ENCODE assay signal across 12 cellular contexts in genomic region chr10:103443475-103444185, GRCh38. TPM values are rescaled to one million over a fixed set of nuclear protein-coding genes. Genes with fewer than 3 reads are reported as not detected.
DNase-seq lines count a peak whose midpoint lies in the region; ATAC-seq, FAIRE-seq and TF ChIP-seq lines count a peak whose summit lies in the region.
"Had no signal": no experiment of that assay in that cellular context is flagged by ENCODE, and none has a peak within 500 bp of the region (broad histone marks: within the 10 kb centered on the region; RNA-seq: fewer than 3 reads in every experiment).

No MANE protein-coding gene starts in this region.

- H3K79me2 ChIP-seq in HepG2 (ENCODE audit: insufficient read depth, low read length), result no peaks in the 10 kb centered on the region

- no TSS peak for BruUV-seq in HepG2 (replicated peaks; lab: Mats Ljungman, UMichigan)

- WGBS in HepG2 (ENCODE audit: low lambda C conversion rate), result 98% methylated on average over 22 of the region's 23 CpGs

- in situ Hi-C loops in HepG2 (cut with HindIII; ENCODE audit: extremely low pct_ligation_motif_present, low pct_unique_long_range_greater_than_20kb), result no loop called here

- H3K4me1 ChIP-seq in left ventricle myocardium inferior (peaks cover 73% of the 10 kb centered on the region), uterus (peaks cover 18 to 35% of the 10 kb centered on the region in 2 donors), HepG2 (ENCODE audit: insufficient read depth, low read length) (peaks cover 17% of the 10 kb centered on the region)
- H3K4me1 ChIP-seq: colonic mucosa had no signal

- H4K20me1 ChIP-seq in HepG2 (ENCODE audit: insufficient read depth, low read length), result no peaks in the 10 kb centered on the region

- TF ChIP-seq CTCF in left ventricle myocardium inferior (IDR thresholded peaks at IDR 0.05; ENCODE audit: borderline replicate concordance) (no peak), uterus (IDR thresholded peaks at IDR 0.05) (no peak), HepG2 (CRISPR knock-in tag; IDR thresholded peaks at IDR 0.05) (no peak)

- peaks cover 96% of the 10 kb centered on the region for H3K36me3 ChIP-seq in left ventricle myocardium inferior
- no peaks in the 10 kb centered on the region for H3K36me3 ChIP-seq in uterus
- H3K36me3 ChIP-seq in HepG2 (replicated peaks in 1 of 2; ENCODE audit: control insufficient read depth in 1 of 2, insufficient read depth in 2 of 2, low read length in 2 of 2), result peaks cover 34 to 70% of the 10 kb centered on the region in 2 experiments
- H3K36me3 ChIP-seq: colonic mucosa had no signal

- no peak for TF ChIP-seq POLR2A in uterus (IDR thresholded peaks at IDR 0.05)
- TF ChIP-seq POLR2A in HepG2 (IDR thresholded peaks at IDR 0.05; ENCODE audit: insufficient read depth in 1 of 2, low read depth in 2 of 2, low read length in 2 of 2), result no peak

- no peak overlapping the region for H2AFZ ChIP-seq in HepG2 (ENCODE audit: low read length)

- ATAC-seq in Right ventricle myocardium superior (ENCODE audit: poor library complexity) (no peak), HepG2 (no peak)
- ATAC-seq: sciatic nerve had no signal

- intact Hi-C loops in left ventricle myocardium inferior (cut with micrococcal nuclease), result no loop called here
- intact Hi-C loops in Right ventricle myocardium superior (cut with DNase I), result no loop called here
- intact Hi-C loops in uterus (cut with DNase I; ENCODE audit: low total_unique reads), result no loop called here
- intact Hi-C loops in HepG2 (cut with micrococcal nuclease; ENCODE audit: unreplicated experiment), result no loop called here

- H3K4me3 ChIP-seq in left ventricle myocardium inferior (no peak overlapping the region), uterus (no peak overlapping the region), HepG2 (replicated peaks in 1 of 3; ENCODE audit: insufficient read depth in 1 of 3, low read depth in 2 of 3, low read length in 3 of 3) (no peak overlapping the region)
- H3K4me3 ChIP-seq: colonic mucosa, MG63, thoracic aorta had no signal

- POLR2A ChIA-PET in HepG2 (lab: Yijun Ruan, JAX), result no interaction called here

- TF ChIP-seq EP300 in HepG2 (IDR thresholded peaks at IDR 0.05; ENCODE audit: low read depth in 2 of 2, low read length in 2 of 2) (no peak), HepG2 (CRISPR knock-in tag; IDR thresholded peaks at IDR 0.05; ENCODE audit: borderline replicate concordance) (no peak)

- no peak overlapping the region for H3K9ac ChIP-seq in HepG2 (ENCODE audit: insufficient read depth, low read depth, low read length)

- H3K27ac ChIP-seq in left ventricle myocardium inferior (replicated peaks), result peak overlapping the region; percentile 94
- peak overlapping the region; percentile 91 to 94 for H3K27ac ChIP-seq in uterus
- no peak overlapping the region for H3K27ac ChIP-seq in HepG2 (ENCODE audit: extremely low read length, insufficient read depth, low read length)
- H3K27ac ChIP-seq: colonic mucosa had no signal

- no peaks in the 10 kb centered on the region for H3K9me3 ChIP-seq in left ventricle myocardium inferior (replicated peaks)
- no peaks in the 10 kb centered on the region for H3K9me3 ChIP-seq in uterus
- H3K9me3 ChIP-seq in HepG2 (ENCODE audit: low read length), result no peaks in the 10 kb centered on the region
- H3K9me3 ChIP-seq: colonic mucosa, MG63, thoracic aorta had no signal

- CTCF ChIA-PET in HepG2 (lab: Yijun Ruan, JAX; ENCODE audit: low intra/inter-chr PET ratio, low total read pairs), result no interaction called here

- FAIRE-seq in HepG2 (lab: Jason Lieb, UNC), result no peak

- H3K27me3 ChIP-seq in left ventricle myocardium inferior (ENCODE audit: low read depth) (no peaks in the 10 kb centered on the region), uterus (no peaks in the 10 kb centered on the region), HepG2 (ENCODE audit: control insufficient read depth in 1 of 2, insufficient read depth in 2 of 2, low read length in 2 of 2) (no peaks in the 10 kb centered on the region)
- H3K27me3 ChIP-seq: colonic mucosa, MG63 had no signal

- no peak for DNase-seq in left ventricle myocardium inferior
- no peak for DNase-seq in Right ventricle myocardium superior
- no peak for DNase-seq in uterus
- DNase-seq in HepG2 (ENCODE audit: low spot score), result no peak
- DNase-seq: activated CD4-positive, alpha-beta T cell treated with anti-CD3 and anti-CD28 coated beads, Interleukin-2, amount 50 U/mL, for 1 hour; colonic mucosa; MG63; naive B cell; NCI-H2171 had no signal

- H3K4me2 ChIP-seq in HepG2 (ENCODE audit: low read depth, low read length), result no peak overlapping the region

- no peak for TF ChIP-seq RAD21 in HepG2 (CRISPR knock-in tag; IDR thresholded peaks at IDR 0.05)

RNA-seq across cellular contexts. Expression of gene CALHM2, which starts 8.5 kb away (rescaled TPM):
- total RNA-seq in left ventricle myocardium inferior (11.3 TPM), Right ventricle myocardium superior (11.6 TPM), uterus (10 to 100 TPM; 29.7 to 98.7 (median 46.8) TPM), HepG2 (2016; rRNA removed; fragmentation: Illumina TruSeq; extraction: Trizol) (not detected in 2 replicates)
- not detected in 2 replicates for total RNA-seq in HepG2 (2016; cell fraction: cytosol; rRNA removed; fragmentation: Illumina TruSeq; extraction: Trizol; ENCODE audit: low read depth)
- total RNA-seq in HepG2 (2016; cell fraction: insoluble cytoplasmic fraction; rRNA removed; fragmentation: Illumina TruSeq; extraction: Trizol), result 0.06 TPM in 1 of 2 replicates, not detected in the other
- 0.10 TPM in 1 of 2 replicates, not detected in the other for total RNA-seq in HepG2 (2016; cell fraction: membrane; rRNA removed; fragmentation: Illumina TruSeq; extraction: Trizol)
- not detected in 2 replicates for total RNA-seq in HepG2 (2016; cell fraction: nucleus; rRNA removed; fragmentation: Illumina TruSeq; extraction: Trizol)
- 0.15 TPM in 1 of 2 replicates, not detected in the other for polyA plus RNA-seq in HepG2 (2011; rRNA removed)
- 0.09 and 0.15 TPM in 2 replicates for polyA plus RNA-seq in HepG2 (2011; cell fraction: cytosol; rRNA removed)
- polyA plus RNA-seq in HepG2 (2011; cell fraction: nucleus; rRNA removed), result 0.09 and 0.19 TPM in 2 replicates
- polyA plus RNA-seq in HepG2 (2012), result 0.24 and 0.43 TPM in 2 replicates
- not detected in 2 replicates for polyA plus RNA-seq in HepG2 (2016; cell fraction: cytosol; fragmentation: Illumina TruSeq; extraction: Trizol; ENCODE audit: low read depth)
- polyA plus RNA-seq in HepG2 (2016; cell fraction: insoluble cytoplasmic fraction; fragmentation: Illumina TruSeq; extraction: Trizol; ENCODE audit: low read depth), result not detected in 2 replicates
- 0.17 TPM in 1 of 2 replicates, not detected in the other for polyA plus RNA-seq in HepG2 (2016; cell fraction: membrane; fragmentation: Illumina TruSeq; extraction: Trizol; ENCODE audit: low read depth)
- not detected in 2 replicates for polyA plus RNA-seq in HepG2 (2016; cell fraction: nucleus; fragmentation: Illumina TruSeq; extraction: Trizol; ENCODE audit: insufficient read depth, low read depth)
- 0.24 and 3.0 TPM in 2 replicates for polyA minus RNA-seq in HepG2 (2011; rRNA and poly(A)+ RNA removed; ENCODE audit: low replicate concordance)
- polyA minus RNA-seq in HepG2 (2011; cell fraction: cytosol; rRNA and poly(A)+ RNA removed), result not detected in 2 replicates
- not detected in 2 replicates for polyA minus RNA-seq in HepG2 (2011; cell fraction: nucleus; rRNA and poly(A)+ RNA removed)

RNA-seq across cellular contexts. Expression of gene CALHM1, which starts 15.1 kb away (rescaled TPM):
- not detected for total RNA-seq in left ventricle myocardium inferior
- not detected for total RNA-seq in Right ventricle myocardium superior
- total RNA-seq in uterus, result not detected
- total RNA-seq in HepG2 (2016; rRNA removed; fragmentation: Illumina TruSeq; extraction: Trizol), result 0.04 TPM in 1 of 2 replicates, not detected in the other
- total RNA-seq in HepG2 (2016; cell fraction: cytosol; rRNA removed; fragmentation: Illumina TruSeq; extraction: Trizol; ENCODE audit: low read depth), result not detected in 2 replicates
- total RNA-seq in HepG2 (2016; cell fraction: insoluble cytoplasmic fraction; rRNA removed; fragmentation: Illumina TruSeq; extraction: Trizol), result 0.06 TPM in 1 of 2 replicates, not detected in the other
- not detected in 2 replicates for total RNA-seq in HepG2 (2016; cell fraction: membrane; rRNA removed; fragmentation: Illumina TruSeq; extraction: Trizol)
- total RNA-seq in HepG2 (2016; cell fraction: nucleus; rRNA removed; fragmentation: Illumina TruSeq; extraction: Trizol), result not detected in 2 replicates
- not detected in 2 replicates for polyA plus RNA-seq in HepG2 (2011; rRNA removed)
- not detected in 2 replicates for polyA plus RNA-seq in HepG2 (2011; cell fraction: cytosol; rRNA removed)
- polyA plus RNA-seq in HepG2 (2011; cell fraction: nucleus; rRNA removed), result not detected in 2 replicates
- polyA plus RNA-seq in HepG2 (2012), result not detected in 2 replicates
- polyA plus RNA-seq in HepG2 (2016; cell fraction: cytosol; fragmentation: Illumina TruSeq; extraction: Trizol; ENCODE audit: low read depth), result not detected in 2 replicates
- not detected in 2 replicates for polyA plus RNA-seq in HepG2 (2016; cell fraction: insoluble cytoplasmic fraction; fragmentation: Illumina TruSeq; extraction: Trizol; ENCODE audit: low read depth)
- not detected in 2 replicates for polyA plus RNA-seq in HepG2 (2016; cell fraction: membrane; fragmentation: Illumina TruSeq; extraction: Trizol; ENCODE audit: low read depth)
- not detected in 2 replicates for polyA plus RNA-seq in HepG2 (2016; cell fraction: nucleus; fragmentation: Illumina TruSeq; extraction: Trizol; ENCODE audit: insufficient read depth, low read depth)
- not detected in 2 replicates for polyA minus RNA-seq in HepG2 (2011; rRNA and poly(A)+ RNA removed; ENCODE audit: low replicate concordance)
- polyA minus RNA-seq in HepG2 (2011; cell fraction: cytosol; rRNA and poly(A)+ RNA removed), result not detected in 2 replicates
- polyA minus RNA-seq in HepG2 (2011; cell fraction: nucleus; rRNA and poly(A)+ RNA removed), result not detected in 2 replicates
- total RNA-seq: colonic mucosa, sciatic nerve, thoracic aorta had no signal
- polyA plus RNA-seq: AG04450 had no signal

RNA-seq across cellular contexts. Expression of gene CALHM3, which starts 35.4 kb away (rescaled TPM):
- total RNA-seq in left ventricle myocardium inferior (not detected), Right ventricle myocardium superior (not detected), uterus (not detected), HepG2 (2016; rRNA removed; fragmentation: Illumina TruSeq; extraction: Trizol) (not detected in 2 replicates)
- not detected in 2 replicates for total RNA-seq in HepG2 (2016; cell fraction: cytosol; rRNA removed; fragmentation: Illumina TruSeq; extraction: Trizol; ENCODE audit: low read depth)
- not detected in 2 replicates for total RNA-seq in HepG2 (2016; cell fraction: insoluble cytoplasmic fraction; rRNA removed; fragmentation: Illumina TruSeq; extraction: Trizol)
- total RNA-seq in HepG2 (2016; cell fraction: membrane; rRNA removed; fragmentation: Illumina TruSeq; extraction: Trizol), result not detected in 2 replicates
- not detected in 2 replicates for total RNA-seq in HepG2 (2016; cell fraction: nucleus; rRNA removed; fragmentation: Illumina TruSeq; extraction: Trizol)
- polyA plus RNA-seq in HepG2 (2011; rRNA removed), result not detected in 2 replicates
- polyA plus RNA-seq in HepG2 (2011; cell fraction: cytosol; rRNA removed), result not detected in 2 replicates
- polyA plus RNA-seq in HepG2 (2011; cell fraction: nucleus; rRNA removed), result not detected in 2 replicates
- polyA plus RNA-seq in HepG2 (2012), result not detected in 2 replicates
- not detected in 2 replicates for polyA plus RNA-seq in HepG2 (2016; cell fraction: cytosol; fragmentation: Illumina TruSeq; extraction: Trizol; ENCODE audit: low read depth)
- not detected in 2 replicates for polyA plus RNA-seq in HepG2 (2016; cell fraction: insoluble cytoplasmic fraction; fragmentation: Illumina TruSeq; extraction: Trizol; ENCODE audit: low read depth)
- polyA plus RNA-seq in HepG2 (2016; cell fraction: membrane; fragmentation: Illumina TruSeq; extraction: Trizol; ENCODE audit: low read depth), result not detected in 2 replicates
- polyA plus RNA-seq in HepG2 (2016; cell fraction: nucleus; fragmentation: Illumina TruSeq; extraction: Trizol; ENCODE audit: insufficient read depth, low read depth), result not detected in 2 replicates
- polyA minus RNA-seq in HepG2 (2011; rRNA and poly(A)+ RNA removed; ENCODE audit: low replicate concordance), result 0.49 TPM in 1 of 2 replicates, not detected in the other
- polyA minus RNA-seq in HepG2 (2011; cell fraction: cytosol; rRNA and poly(A)+ RNA removed), result not detected in 2 replicates
- polyA minus RNA-seq in HepG2 (2011; cell fraction: nucleus; rRNA and poly(A)+ RNA removed), result not detected in 2 replicates
- total RNA-seq: colonic mucosa, sciatic nerve, thoracic aorta had no signal
- polyA plus RNA-seq: AG04450 had no signal

RNA-seq across cellular contexts. Expression of gene PDCD11, which starts 47.2 kb away (rescaled TPM):
- total RNA-seq in left ventricle myocardium inferior (11.2 TPM), Right ventricle myocardium superior (10.1 TPM), uterus (10 to 100 TPM in 2 of 4 donors, 1 to 10 TPM in 2; 7.4 to 39.0 (median 22.2) TPM), HepG2 (2016; rRNA removed; fragmentation: Illumina TruSeq; extraction: Trizol) (40.3 and 52.8 TPM in 2 replicates)
- total RNA-seq in HepG2 (2016; cell fraction: cytosol; rRNA removed; fragmentation: Illumina TruSeq; extraction: Trizol; ENCODE audit: low read depth), result 27.0 and 30.8 TPM in 2 replicates
- total RNA-seq in HepG2 (2016; cell fraction: insoluble cytoplasmic fraction; rRNA removed; fragmentation: Illumina TruSeq; extraction: Trizol), result 34.1 and 54.5 TPM in 2 replicates
- total RNA-seq in HepG2 (2016; cell fraction: membrane; rRNA removed; fragmentation: Illumina TruSeq; extraction: Trizol), result 18.0 and 20.8 TPM in 2 replicates
- 98.0 and 102 TPM in 2 replicates for total RNA-seq in HepG2 (2016; cell fraction: nucleus; rRNA removed; fragmentation: Illumina TruSeq; extraction: Trizol)
- 12.8 and 17.7 TPM in 2 replicates for polyA plus RNA-seq in HepG2 (2011; rRNA removed)
- polyA plus RNA-seq in HepG2 (2011; cell fraction: cytosol; rRNA removed), result 9.6 and 9.7 TPM in 2 replicates
- polyA plus RNA-seq in HepG2 (2011; cell fraction: nucleus; rRNA removed), result 42.8 and 48.5 TPM in 2 replicates
- polyA plus RNA-seq in HepG2 (2012), result 17.7 and 25.7 TPM in 2 replicates
- 3.2 and 3.6 TPM in 2 replicates for polyA plus RNA-seq in HepG2 (2016; cell fraction: cytosol; fragmentation: Illumina TruSeq; extraction: Trizol; ENCODE audit: low read depth)
- 22.1 and 22.5 TPM in 2 replicates for polyA plus RNA-seq in HepG2 (2016; cell fraction: insoluble cytoplasmic fraction; fragmentation: Illumina TruSeq; extraction: Trizol; ENCODE audit: low read depth)
- polyA plus RNA-seq in HepG2 (2016; cell fraction: membrane; fragmentation: Illumina TruSeq; extraction: Trizol; ENCODE audit: low read depth), result 5.0 and 5.4 TPM in 2 replicates
- 93.1 and 111 TPM in 2 replicates for polyA plus RNA-seq in HepG2 (2016; cell fraction: nucleus; fragmentation: Illumina TruSeq; extraction: Trizol; ENCODE audit: insufficient read depth, low read depth)
- polyA minus RNA-seq in HepG2 (2011; rRNA and poly(A)+ RNA removed; ENCODE audit: low replicate concordance), result 43.3 and 78.6 TPM in 2 replicates
- 18.0 and 22.6 TPM in 2 replicates for polyA minus RNA-seq in HepG2 (2011; cell fraction: cytosol; rRNA and poly(A)+ RNA removed)
- 41.7 and 65.8 TPM in 2 replicates for polyA minus RNA-seq in HepG2 (2011; cell fraction: nucleus; rRNA and poly(A)+ RNA removed)

RNA-seq across cellular contexts. Expression of gene ATP5MK, which starts 47.4 kb away (rescaled TPM):
- 1,231 TPM for total RNA-seq in left ventricle myocardium inferior
- total RNA-seq in Right ventricle myocardium superior, result 1,162 TPM
- 100 to 1,000 TPM in 3 of 4 donors, 10 to 100 TPM in 1; 74.1 to 379 (median 185) TPM for total RNA-seq in uterus
- total RNA-seq in HepG2 (2016; rRNA removed; fragmentation: Illumina TruSeq; extraction: Trizol), result 517 and 673 TPM in 2 replicates
- 258 and 328 TPM in 2 replicates for total RNA-seq in HepG2 (2016; cell fraction: cytosol; rRNA removed; fragmentation: Illumina TruSeq; extraction: Trizol; ENCODE audit: low read depth)
- total RNA-seq in HepG2 (2016; cell fraction: insoluble cytoplasmic fraction; rRNA removed; fragmentation: Illumina TruSeq; extraction: Trizol), result 493 and 717 TPM in 2 replicates
- 437 and 464 TPM in 2 replicates for total RNA-seq in HepG2 (2016; cell fraction: membrane; rRNA removed; fragmentation: Illumina TruSeq; extraction: Trizol)
- 157 and 178 TPM in 2 replicates for total RNA-seq in HepG2 (2016; cell fraction: nucleus; rRNA removed; fragmentation: Illumina TruSeq; extraction: Trizol)
- polyA plus RNA-seq in HepG2 (2011; rRNA removed), result 276 and 312 TPM in 2 replicates
- 160 and 250 TPM in 2 replicates for polyA plus RNA-seq in HepG2 (2011; cell fraction: cytosol; rRNA removed)
- polyA plus RNA-seq in HepG2 (2011; cell fraction: nucleus; rRNA removed), result 31.3 and 53.0 TPM in 2 replicates
- polyA plus RNA-seq in HepG2 (2012), result 263 and 341 TPM in 2 replicates
- polyA plus RNA-seq in HepG2 (2016; cell fraction: cytosol; fragmentation: Illumina TruSeq; extraction: Trizol; ENCODE audit: low read depth), result 314 and 388 TPM in 2 replicates
- 638 and 679 TPM in 2 replicates for polyA plus RNA-seq in HepG2 (2016; cell fraction: insoluble cytoplasmic fraction; fragmentation: Illumina TruSeq; extraction: Trizol; ENCODE audit: low read depth)
- polyA plus RNA-seq in HepG2 (2016; cell fraction: membrane; fragmentation: Illumina TruSeq; extraction: Trizol; ENCODE audit: low read depth), result 396 and 455 TPM in 2 replicates
- polyA plus RNA-seq in HepG2 (2016; cell fraction: nucleus; fragmentation: Illumina TruSeq; extraction: Trizol; ENCODE audit: insufficient read depth, low read depth), result 274 and 284 TPM in 2 replicates
- polyA minus RNA-seq in HepG2 (2011; rRNA and poly(A)+ RNA removed; ENCODE audit: low replicate concordance), result 11.6 and 27.9 TPM in 2 replicates
- 25.3 and 27.0 TPM in 2 replicates for polyA minus RNA-seq in HepG2 (2011; cell fraction: cytosol; rRNA and poly(A)+ RNA removed)
- polyA minus RNA-seq in HepG2 (2011; cell fraction: nucleus; rRNA and poly(A)+ RNA removed), result 14.5 and 28.2 TPM in 2 replicates

Comparison
In these comparisons a context has a peak if more than half of its experiments do, and no peak if none do; other contexts are left out.
1. RNA of gene CALHM2, which starts 8.5 kb away (total RNA-seq): 29.7 to 98.7 TPM in uterus, 11.6 TPM in Right ventricle myocardium superior (single experiment) and 11.3 TPM in left ventricle myocardium inferior (single experiment); 0.06 to 0.10 TPM in HepG2; every median in the first group is over 10 times any median in the second.